ENCODE assay signal across 21 cellular contexts in the genomic region with DNA sequence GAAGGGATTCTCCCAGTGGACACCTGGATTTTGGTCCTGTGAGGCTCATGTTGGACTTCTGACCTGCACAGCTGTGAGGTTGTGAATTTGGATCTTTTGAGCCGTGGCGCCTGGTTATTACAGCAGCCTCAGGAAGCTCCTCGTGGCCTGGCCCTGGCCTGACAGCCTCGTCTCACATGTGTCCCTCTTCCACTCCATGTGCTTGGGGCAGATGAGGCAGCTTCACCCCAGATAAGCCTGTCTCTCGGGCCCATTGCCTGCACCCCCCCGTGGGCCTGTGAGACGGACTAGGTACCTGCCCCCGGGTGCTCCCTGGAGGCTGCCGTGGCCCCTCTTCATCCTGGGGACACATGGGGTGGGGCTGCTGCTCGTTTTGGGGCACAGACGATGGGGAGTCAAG.
"Had no signal": no experiment of that assay in that cellular context is flagged by ENCODE, and none has a peak within 500 bp of the region (broad histone marks: within the 10 kb centered on the region; RNA-seq: fewer than 3 reads in every experiment).

No MANE protein-coding gene starts in this region.

- H3K4me1 ChIP-seq: esophagus squamous epithelium, gastrocnemius medialis, heart right ventricle, left lung, lower lobe of right lung had no signal

- H3K4me3 Mint-ChIP-seq: mesothelial cell of epicardium had no signal

- H3K9me3 ChIP-seq: lower lobe of right lung had no signal

- ATAC-seq: gastrocnemius medialis, heart right ventricle, left cardiac atrium, left lung, left ventricle myocardium superior, lower lobe of right lung, mucosa of descending colon had no signal

- H3K27ac ChIP-seq: coronary artery, dorsolateral prefrontal cortex, esophagus squamous epithelium, gastrocnemius medialis, heart right ventricle, left lung, lower lobe of right lung had no signal

- H3K27me3 Mint-ChIP-seq: naive B cell had no signal

- DNase-seq: dermis blood vessel endothelial cell; dorsolateral prefrontal cortex; effector CD4-positive, alpha-beta T cell; effector memory CD4-positive, alpha-beta T cell; esophagus squamous epithelium; foreskin fibroblast; foreskin melanocyte; gastrocnemius medialis; glutamatergic neuron; head of caudate nucleus; heart right ventricle; hippocampal formation; left cardiac atrium; left ventricle myocardium superior; lower lobe of right lung; mesenchymal stem cell; mucosa of descending colon; naive B cell had no signal

- H3K27me3 ChIP-seq: dorsolateral prefrontal cortex, esophagus squamous epithelium, gastrocnemius medialis, heart right ventricle, left lung had no signal

- H3K4me3 ChIP-seq: coronary artery, dorsolateral prefrontal cortex, esophagus squamous epithelium, gastrocnemius medialis, heart right ventricle, left lung, lower lobe of right lung, mucosa of descending colon had no signal

- H3K27ac Mint-ChIP-seq: mesothelial cell of epicardium had no signal

- H3K4me1 Mint-ChIP-seq: mesothelial cell of epicardium had no signal
